ENCODE assay signal across 1 cellular context in the genomic region with DNA sequence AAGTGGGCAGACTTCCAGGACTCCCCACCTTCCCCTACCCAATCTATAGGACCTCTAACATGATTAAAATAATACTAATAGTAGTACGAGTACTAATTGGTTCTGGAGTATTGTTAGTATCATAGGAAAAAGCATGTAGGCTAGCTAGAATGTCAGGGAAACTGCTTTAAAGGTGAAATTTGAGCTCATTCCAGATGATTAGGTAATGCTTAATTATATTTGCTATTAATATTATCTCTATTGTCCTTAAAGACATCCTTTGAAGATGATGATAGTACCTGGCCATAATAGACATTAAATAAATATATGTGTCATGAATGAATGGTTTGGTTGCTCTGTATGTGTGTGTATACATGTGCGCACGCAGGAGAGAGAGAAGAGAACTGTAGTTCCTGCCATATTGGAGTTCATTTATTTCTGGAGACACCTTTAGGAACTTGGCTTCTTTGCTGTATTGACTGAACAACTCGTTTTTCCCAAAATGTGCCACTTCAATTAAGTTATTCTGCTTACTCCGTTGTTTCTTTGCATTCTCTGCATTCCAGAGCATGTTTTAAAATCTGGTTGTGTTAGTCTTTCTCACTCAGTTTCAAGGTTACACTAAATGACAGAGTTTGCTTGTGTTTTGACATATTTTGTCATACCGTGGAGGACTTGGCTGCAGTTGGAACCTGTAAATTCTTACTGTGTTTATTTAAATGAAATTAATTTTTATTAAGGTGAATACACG.
TF ChIP-seq lines count a peak whose summit lies in the region.

No MANE protein-coding gene starts in this region.

TF ChIP-seq in K562, 482 proteins besides CTCF, POLR2A, EP300 and RAD21:
- no peak for TF ChIP-seq PPARD (CRISPR knock-in tag; IDR thresholded peaks at IDR 0.05)
- TF ChIP-seq, protein P1, sequence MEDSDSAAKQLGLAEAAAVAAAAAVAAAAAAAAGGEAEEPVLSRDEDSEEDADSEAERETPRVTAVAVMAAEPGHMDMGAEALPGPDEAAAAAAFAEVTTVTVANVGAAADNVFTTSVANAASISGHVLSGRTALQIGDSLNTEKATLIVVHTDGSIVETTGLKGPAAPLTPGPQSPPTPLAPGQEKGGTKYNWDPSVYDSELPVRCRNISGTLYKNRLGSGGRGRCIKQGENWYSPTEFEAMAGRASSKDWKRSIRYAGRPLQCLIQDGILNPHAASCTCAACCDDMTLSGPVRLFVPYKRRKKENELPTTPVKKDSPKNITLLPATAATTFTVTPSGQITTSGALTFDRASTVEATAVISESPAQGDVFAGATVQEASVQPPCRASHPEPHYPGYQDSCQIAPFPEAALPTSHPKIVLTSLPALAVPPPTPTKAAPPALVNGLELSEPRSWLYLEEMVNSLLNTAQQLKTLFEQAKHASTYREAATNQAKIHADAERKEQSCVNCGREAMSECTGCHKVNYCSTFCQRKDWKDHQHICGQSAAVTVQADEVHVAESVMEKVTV (CRISPR knock-in tag; IDR thresholded peaks at IDR 0.05), result no peak
- TF ChIP-seq DACH1 (IDR thresholded peaks at IDR 0.05; ENCODE audit: partially characterized antibody), result peak; percentile 62
- 0 out of 2 replicates have a peak, but pooled peaks have one; percentile 19 for TF ChIP-seq C11orf30 (IDR thresholded peaks at IDR 0.05; ENCODE audit: low read depth)
- TF ChIP-seq BRF1 (IDR thresholded peaks at IDR 0.05; ENCODE audit: borderline replicate concordance, extremely low read depth, insufficient read length), result no peak
- 0 out of 2 replicates have a peak, but pooled peaks have one; percentile 23 for TF ChIP-seq TEAD4 (IDR thresholded peaks at IDR 0.05; ENCODE audit: low read length)
- no peak for TF ChIP-seq TEAD4 (CRISPR knock-in tag; IDR thresholded peaks at IDR 0.05; ENCODE audit: borderline replicate concordance)
- no peak for TF ChIP-seq GABPB2 (CRISPR knock-in tag; conservative IDR thresholded peaks at IDR 0.05)
- TF ChIP-seq CHD1 (IDR thresholded peaks at IDR 0.05; ENCODE audit: low read length), result peak; percentile 16
- peak in 1 of 2 experiments; percentile 13; a peak in 1 of 4 replicates for TF ChIP-seq MNT (conservative IDR thresholded peaks at IDR 0.05)
- no peak for TF ChIP-seq BACH1 (tag; IDR thresholded peaks at IDR 0.05)
- TF ChIP-seq GTF2E2 (tag; IDR thresholded peaks at IDR 0.05), result 0 out of 2 replicates have a peak, but pooled peaks have one; percentile 38
- TF ChIP-seq ZNF316 (IDR thresholded peaks at IDR 0.05), result peak; percentile 56
